ENCODE assay signal across 2 cellular contexts in genomic region chr2:38535404-38535744, GRCh38.
TF ChIP-seq lines count a peak whose summit lies in the region.

No MANE protein-coding gene starts in this region.

TF ChIP-seq in HepG2, 621 proteins besides CTCF, POLR2A, EP300 and RAD21:
- 0 out of 2 replicates have a peak, but pooled peaks have one; percentile 33 for TF ChIP-seq ZBTB7A (CRISPR knock-in tag; IDR thresholded peaks at IDR 0.05)
- TF ChIP-seq USF2 (IDR thresholded peaks at IDR 0.05; ENCODE audit: low read depth, low read length), result peak; percentile 2; the same call in 1 of the 2 replicates
- TF ChIP-seq USF2 (CRISPR knock-in tag; IDR thresholded peaks at IDR 0.05; ENCODE audit: borderline replicate concordance), result no peak
- 0 out of 2 replicates have a peak, but pooled peaks have one; percentile 0 for TF ChIP-seq ELF3 (CRISPR knock-in tag; IDR thresholded peaks at IDR 0.05)
- TF ChIP-seq MBD4 (IDR thresholded peaks at IDR 0.05; ENCODE audit: borderline replicate concordance, low read length), result no peak
- 0 out of 2 replicates have a peak, but pooled peaks have one; percentile 3 for TF ChIP-seq ZKSCAN5 (CRISPR knock-in tag; IDR thresholded peaks at IDR 0.05)
- TF ChIP-seq SP5 (CRISPR knock-in tag; IDR thresholded peaks at IDR 0.05; ENCODE audit: borderline replicate concordance, low read depth), result no peak

TF ChIP-seq in H1, 55 proteins besides CTCF, POLR2A, EP300 and RAD21:
- TF ChIP-seq NANOG (IDR thresholded peaks at IDR 0.05; ENCODE audit: insufficient read depth, low read depth, low read length, poor library complexity, severe bottlenecking) (no peak), KDM4A (IDR thresholded peaks at IDR 0.05; ENCODE audit: low read depth, low read length, severe bottlenecking) (no peak), MAX (IDR thresholded peaks at IDR 0.05) (no peak), SRF (IDR thresholded peaks at IDR 0.05; ENCODE audit: low read depth, low read length) (no peak)
